ENCODE assay signal across 34 cellular contexts in the genomic region with DNA sequence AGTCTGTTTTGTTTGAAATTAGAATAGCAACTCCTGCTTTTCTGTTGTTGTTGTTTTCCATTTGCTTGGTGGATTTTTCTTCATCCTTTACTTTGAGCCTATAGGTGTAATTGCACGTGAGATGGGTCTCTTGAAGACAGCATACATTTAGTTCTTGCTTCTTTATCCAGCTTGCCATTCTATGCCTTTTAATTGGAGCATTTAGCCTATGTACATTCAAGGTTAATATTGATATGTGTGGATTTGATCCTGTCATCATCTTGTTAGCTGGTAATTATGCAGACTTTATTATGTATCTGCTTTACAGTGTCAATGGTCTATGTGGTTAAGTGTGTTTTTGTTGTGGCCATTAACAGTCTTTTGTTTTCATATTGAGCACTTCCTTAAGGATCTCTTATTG.
"Had no signal": no experiment of that assay in that cellular context is flagged by ENCODE, and none has a peak within 500 bp of the region (broad histone marks: within the 10 kb centered on the region; RNA-seq: fewer than 3 reads in every experiment).

No MANE protein-coding gene starts in this region.

- H3K27me3 ChIP-seq: MG63 had no signal

- H3K36me3 ChIP-seq: MG63 had no signal

- H3K4me3 ChIP-seq: MG63 had no signal

- DNase-seq: Karpas-422, Kasumi-1, MG63, MM.1S, MV-4-11, NCI-H1048, NCI-H1092, NCI-H1092 treated with DMSO at 0.1 percent for 48 hours, NCI-H1105, NCI-H1105 treated with DMSO at 0.1 percent for 48 hours, NCI-H1417, NCI-H1417 treated with DMSO at 0.1 percent for 48 hours, NCI-H1436, NCI-H1436 treated with DMSO at 0.1 percent for 48 hours, NCI-H146, NCI-H1694, NCI-H1694 treated with DMSO at 0.1 percent for 48 hours, NCI-H187, NCI-H187 treated with DMSO at 0.1 percent for 48 hours, NCI-H1930, NCI-H2029, NCI-H2029 treated with DMSO at 0.1 percent for 48 hours, NCI-H2081, NCI-H2081 treated with DMSO at 0.1 percent for 48 hours, NCI-H2107, NCI-H2171, NCI-H2171 treated with DMSO at 0.1 percent for 48 hours, NCI-H2227 treated with DMSO at 0.1 percent for 48 hours, NCI-H226, NCI-H345, NCI-H446, NCI-H446 treated with DMSO at 0.1 percent for 48 hours, NCI-H510A, NCI-H510A treated with DMSO at 0.1 percent for 48 hours had no signal
